Comparison of ENCODE assay signal across 8 cellular contexts in the genomic region with DNA sequence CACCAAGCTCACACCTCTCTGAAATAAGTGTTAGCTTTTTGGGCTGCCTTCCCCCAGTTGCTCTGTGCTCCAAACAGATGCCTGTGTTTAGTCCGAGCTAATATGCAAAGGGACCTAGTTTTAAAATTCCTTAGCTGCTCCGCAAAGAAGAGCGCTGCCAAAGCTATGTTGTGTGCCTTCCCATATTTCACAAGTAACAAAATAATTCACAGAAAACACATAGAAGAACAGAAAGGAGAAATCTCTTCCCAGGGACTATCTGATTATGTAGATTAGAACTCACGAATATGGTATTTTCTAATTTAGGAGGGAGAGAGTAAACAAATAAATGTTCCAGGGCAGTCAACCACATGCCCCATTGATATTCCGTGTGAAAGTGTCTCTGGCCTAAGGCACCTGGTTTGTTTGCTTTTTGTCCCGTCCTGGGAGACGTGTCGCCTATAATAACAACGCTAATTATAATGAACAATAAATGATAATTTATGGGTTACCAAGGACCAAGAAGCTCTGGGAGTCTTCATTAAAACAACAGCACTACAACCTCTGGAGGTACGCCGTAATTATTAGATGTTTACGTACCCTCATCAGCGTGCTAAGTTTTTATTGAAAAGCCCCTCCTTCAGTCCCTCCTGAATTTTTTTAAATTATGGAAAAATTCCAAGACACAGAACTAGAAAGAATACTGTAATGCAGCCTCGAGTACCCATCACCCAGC. TPM values are rescaled to one million over a fixed set of nuclear protein-coding genes. Genes with fewer than 3 reads are reported as not detected.
DNase-seq lines count a peak whose midpoint lies in the region; ATAC-seq lines count a peak whose summit lies in the region.

No MANE protein-coding gene starts in this region.

- H3K27ac Mint-ChIP-seq in activated naive CD4-positive, alpha-beta T cell treated with anti-CD3 and anti-CD28 coated beads for 36 hours, result peak overlapping the region; percentile 97
- peak overlapping the region; percentile 98 for H3K27ac Mint-ChIP-seq in activated T-helper 17 cell treated with anti-CD3 and anti-CD28 coated beads, Interleukin-2, amount 50 U/mL, for 72 hours

- no peak for ATAC-seq in activated T-helper 17 cell treated with anti-CD3 and anti-CD28 coated beads, Interleukin-2, amount 50 U/mL, for 72 hours (replicated peaks)
- no peak for ATAC-seq in activated CD4-positive, CD25-positive, alpha-beta regulatory T cell treated with anti-CD3 and anti-CD28 coated beads, Interleukin-2, amount 50 U/mL, for 24 hours

- H3K4me1 ChIP-seq in thymus (ENCODE audit: control insufficient read depth, insufficient read depth, low read length), result peaks cover 20% of the 10 kb centered on the region

- no peaks in the 10 kb centered on the region for H3K9me3 ChIP-seq in thymus (ENCODE audit: control insufficient read depth)

- peak overlapping the region; percentile 84 for H3K27ac ChIP-seq in layer of hippocampus (ENCODE audit: low read depth, low read length)
- no peak overlapping the region for H3K27ac ChIP-seq in thymus (ENCODE audit: low read depth)

- CTCF ChIA-PET in activated naive CD4-positive, alpha-beta T cell treated with anti-CD3 and anti-CD28 coated beads for 36 hours (lab: Charles Lee), result interaction anchor here (0.5 to 5.1 kb wide), 7 partner anchors 28 to 229 kb away, joined by 3 to 25 read pairs (median 4); no protein-coding TSS in a partner anchor

- no peaks in the 10 kb centered on the region for H3K9me3 Mint-ChIP-seq in activated naive CD4-positive, alpha-beta T cell treated with anti-CD3 and anti-CD28 coated beads for 36 hours
- no peaks in the 10 kb centered on the region for H3K9me3 Mint-ChIP-seq in activated T-helper 17 cell treated with anti-CD3 and anti-CD28 coated beads, Interleukin-2, amount 50 U/mL, for 72 hours

- intact Hi-C loops in activated naive CD4-positive, alpha-beta T cell treated with anti-CD3 and anti-CD28 coated beads for 36 hours (cut with micrococcal nuclease), result loop anchor here (1.0 to 5.0 kb wide), 10 partner anchors 48 to 1643 kb away; partner anchors contain the start of genes NUP54, RCHY1, SCARB2 and THAP6

- H3K4me3 Mint-ChIP-seq in activated naive CD4-positive, alpha-beta T cell treated with anti-CD3 and anti-CD28 coated beads for 36 hours, result peak overlapping the region; percentile 98
- peak overlapping the region; percentile 98 for H3K4me3 Mint-ChIP-seq in activated T-helper 17 cell treated with anti-CD3 and anti-CD28 coated beads, Interleukin-2, amount 50 U/mL, for 72 hours

- no peaks in the 10 kb centered on the region for H3K27me3 ChIP-seq in layer of hippocampus (ENCODE audit: control insufficient read depth, insufficient read depth, low read length)
- H3K27me3 ChIP-seq in thymus (ENCODE audit: control insufficient read depth, insufficient read depth), result no peaks in the 10 kb centered on the region

- H3K4me1 Mint-ChIP-seq in activated naive CD4-positive, alpha-beta T cell treated with anti-CD3 and anti-CD28 coated beads for 36 hours (ENCODE audit: low read depth), result peaks cover 21% of the 10 kb centered on the region
- peaks cover 5% of the 10 kb centered on the region for H3K4me1 Mint-ChIP-seq in activated T-helper 17 cell treated with anti-CD3 and anti-CD28 coated beads, Interleukin-2, amount 50 U/mL, for 72 hours

- no peaks in the 10 kb centered on the region for H3K36me3 ChIP-seq in thymus (ENCODE audit: control insufficient read depth, insufficient read depth)

- H3K36me3 Mint-ChIP-seq in activated naive CD4-positive, alpha-beta T cell treated with anti-CD3 and anti-CD28 coated beads for 36 hours (ENCODE audit: low read depth), result peaks cover 4% of the 10 kb centered on the region
- H3K36me3 Mint-ChIP-seq in activated T-helper 17 cell treated with anti-CD3 and anti-CD28 coated beads, Interleukin-2, amount 50 U/mL, for 72 hours (ENCODE audit: low read depth), result peaks cover 37% of the 10 kb centered on the region

- no peaks in the 10 kb centered on the region for H3K27me3 Mint-ChIP-seq in activated naive CD4-positive, alpha-beta T cell treated with anti-CD3 and anti-CD28 coated beads for 36 hours (ENCODE audit: low read depth)
- H3K27me3 Mint-ChIP-seq in activated T-helper 17 cell treated with anti-CD3 and anti-CD28 coated beads, Interleukin-2, amount 50 U/mL, for 72 hours, result peaks cover under 1% of the 10 kb centered on the region

- DNase-seq in activated naive CD4-positive, alpha-beta T cell treated with anti-CD3 and anti-CD28 coated beads for 36 hours, result no peak
- no peak for DNase-seq in activated naive CD4-positive, alpha-beta T cell treated with anti-CD3 and anti-CD28 coated beads, Interleukin-2, amount 50 U/mL, for 16 hours
- DNase-seq in mucosa of gallbladder (ENCODE audit: low spot score), result no peak
- no peak for DNase-seq in NCI-H2171 treated with DMSO at 0.1 percent for 48 hours (lab: John Stamatoyannopoulos, UW)

- peak overlapping the region; percentile 99 for H3K4me3 ChIP-seq in thymus (ENCODE audit: low read length)

- 85% methylated on average over 14 of the region's 14 CpGs for WGBS in thymus

RNA-seq across cellular contexts. Expression of gene CCNG2, which starts 1.2 kb away (rescaled TPM):
- total RNA-seq in activated naive CD4-positive, alpha-beta T cell treated with anti-CD3 and anti-CD28 coated beads for 36 hours, result 10 to 100 TPM; 21.6 to 22.5 TPM
- 100 to 1,000 TPM in 1 of 2 donors, 10 to 100 TPM in 1; 25.6 to 130 TPM for total RNA-seq in activated T-helper 17 cell treated with anti-CD3 and anti-CD28 coated beads, Interleukin-2, amount 50 U/mL, for 72 hours
- polyA plus RNA-seq in thymus, result 32.8 TPM
- 55.3 TPM for total RNA-seq in mucosa of gallbladder
